ENCODE assay signal across 9 cellular contexts in the genomic region with DNA sequence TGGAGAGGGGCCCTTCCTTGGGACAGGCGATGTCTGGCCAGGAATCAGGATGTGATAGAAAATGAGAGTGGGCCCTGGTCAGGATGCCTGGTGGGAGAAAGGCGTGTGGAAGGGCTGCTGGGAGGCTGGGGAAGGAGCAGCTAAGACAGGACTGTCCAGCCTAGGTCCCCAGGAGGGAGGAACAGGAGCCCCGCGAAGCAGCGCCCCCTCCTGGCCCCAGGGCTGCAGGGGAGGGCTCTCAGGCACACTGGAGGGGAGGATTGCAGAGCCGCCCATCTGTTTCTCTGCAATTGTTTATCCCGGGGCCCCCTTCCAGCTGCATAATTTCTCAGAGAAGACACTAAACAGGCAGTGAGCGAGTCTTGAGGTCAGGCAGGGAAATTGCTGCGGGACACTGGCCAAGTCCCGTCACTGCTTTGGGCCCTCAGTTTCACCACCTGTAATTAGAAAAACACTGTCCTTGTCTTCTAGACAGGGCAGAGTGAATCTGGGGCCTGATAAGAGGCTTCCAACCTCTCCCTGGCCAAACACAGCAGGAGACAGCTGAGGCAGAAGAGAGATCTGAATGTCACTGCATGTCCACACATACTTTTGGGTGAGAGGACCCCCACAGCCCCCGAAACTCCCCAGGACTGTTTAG. TPM values are rescaled to one million over a fixed set of nuclear protein-coding genes. Genes with fewer than 3 reads are reported as not detected.
DNase-seq lines count a peak whose midpoint lies in the region; FAIRE-seq and TF ChIP-seq lines count a peak whose summit lies in the region.
"Had no signal": no experiment of that assay in that cellular context is flagged by ENCODE, and none has a peak within 500 bp of the region (broad histone marks: within the 10 kb centered on the region; RNA-seq: fewer than 3 reads in every experiment).

No MANE protein-coding gene starts in this region.

- in situ Hi-C loops in GM13977 (cut with MboI; ENCODE audit: low pct_unique_long_range_greater_than_20kb, low sequenced_read_pairs, unreplicated experiment), result loop anchor here (10.0 kb wide), 1 partner anchor 205 kb away; no protein-coding TSS in a partner anchor

- H3K27ac ChIP-seq in thyroid gland, result no peak overlapping the region

- H3K36me3 ChIP-seq in thyroid gland, result no peaks in the 10 kb centered on the region

- H3K27me3 ChIP-seq in thyroid gland, result no peaks in the 10 kb centered on the region

- H3K4me3 ChIP-seq in AG09309 (ENCODE audit: control insufficient read depth, low read depth, low read length), result no peak overlapping the region
- no peak overlapping the region for H3K4me3 ChIP-seq in thyroid gland (replicated peaks in 1 of 3)

- H3K9me3 ChIP-seq in thyroid gland, result no peaks in the 10 kb centered on the region

- FAIRE-seq in GM12891 (lab: Jason Lieb, UNC), result no peak

- TF ChIP-seq POLR2A in GM12891 (IDR thresholded peaks at IDR 0.05; ENCODE audit: low read depth, low read length) (no peak), thyroid gland (IDR thresholded peaks at IDR 0.05) (no peak)

- intact Hi-C loops in thyroid gland (cut with DNase I), result loop anchor here (5.0 to 10.0 kb wide), 3 partner anchors 78 to 595 kb away; partner anchors contain the start of genes CHRND and PRSS56

- TF ChIP-seq CTCF in AG09309 (IDR thresholded peaks at IDR 0.05; ENCODE audit: control insufficient read depth, insufficient read depth, low read depth, low read length, missing control alignments), result peak; percentile 39
- TF ChIP-seq CTCF in GM13977 (IDR thresholded peaks at IDR 0.05; ENCODE audit: extremely low read depth, insufficient read depth, missing control alignments), result peak; percentile 61
- TF ChIP-seq CTCF in thyroid gland (IDR thresholded peaks at IDR 0.05), result no peak

- WGBS in thyroid gland, 2 donors, result 54 to 59% methylated on average over 10 to 11 of the region's 11 CpGs

- H3K4me1 ChIP-seq in thyroid gland, result peaks cover 14 to 19% of the 10 kb centered on the region in 2 donors

- DNase-seq in AG09309 (ENCODE audit: low read depth) (no peak), GM13977 (ENCODE audit: low spot score) (peak; percentile 58), iPS-NIHi11 (ENCODE audit: low spot score) (peak; percentile 90), epidermal melanocyte (ENCODE audit: insufficient read length, low spot score) (no peak), GM12891 (ENCODE audit: insufficient read length, low spot score) (no peak), thyroid gland (no peak), NCI-H1048 (lab: John Stamatoyannopoulos, UW) (no peak)
- peak; percentile 37 to 48 for DNase-seq in activated CD4-positive, alpha-beta T cell treated with anti-CD3 and anti-CD28 coated beads, Interleukin-2, amount 50 U/mL, for 48 hours
- DNase-seq: NCI-H1105 treated with DMSO at 0.1 percent for 48 hours had no signal

TF ChIP-seq in GM12891, 5 proteins besides CTCF, POLR2A, EP300 and RAD21:
- TF ChIP-seq PAX5 (IDR thresholded peaks at IDR 0.05; ENCODE audit: insufficient read depth, low read length, severe bottlenecking) (no peak), POU2F2 (IDR thresholded peaks at IDR 0.05; ENCODE audit: low read depth, low read length) (no peak), TAF1 (IDR thresholded peaks at IDR 0.05; ENCODE audit: low read depth, low read length) (no peak), SPI1 (IDR thresholded peaks at IDR 0.05; ENCODE audit: low read depth, low read length) (no peak)

RNA-seq across cellular contexts. Expression of gene NPPC, which starts 3.9 kb away (rescaled TPM):
- not detected for polyA plus RNA-seq in GM12891 (2012; ENCODE audit: low read depth, missing spikeins)
- total RNA-seq in thyroid gland, result not detected

RNA-seq across cellular contexts. Expression of gene DIS3L2, which starts 31.4 kb away (rescaled TPM):
- polyA plus RNA-seq in GM12891 (2012; ENCODE audit: low read depth, missing spikeins), result 9.6 TPM
- total RNA-seq in thyroid gland, result 10 to 100 TPM; 42.2 to 68.7 (median 50.3) TPM

Comparison
In these comparisons a context has a peak if more than half of its experiments do, and no peak if none do; other contexts are left out.
1. DNase-seq: peak in GM13977 (single experiment), activated CD4-positive, alpha-beta T cell treated with anti-CD3 and anti-CD28 coated beads, Interleukin-2, amount 50 U/mL, for 48 hours (2 of 2) and iPS-NIHi11 (single experiment); none in AG09309 (single experiment), epidermal melanocyte (single experiment), GM12891 (single experiment), thyroid gland (0 of 2) and NCI-H1048 (single experiment).
2. CTCF ChIP-seq: peak in AG09309 (single experiment) and GM13977 (single experiment); none in thyroid gland (0 of 6).